In genomic region chr6:41177695-41178094, GRCh38 we compare ENCODE assay signal across 40 cellular contexts. TPM values are rescaled to one million over a fixed set of nuclear protein-coding genes. Genes with fewer than 3 reads are reported as not detected.
A peak's percentile ranks its signal among the peaks of the same experiment; 100 is the strongest.
DNase-seq lines count a peak whose midpoint lies in the region; ATAC-seq, FAIRE-seq and TF ChIP-seq lines count a peak whose summit lies in the region.
"Had no signal": no experiment of that assay in that cellular context is flagged by ENCODE, and none has a peak within 500 bp of the region (broad histone marks: within the 10 kb centered on the region; RNA-seq: fewer than 3 reads in every experiment).

No MANE protein-coding gene starts in this region.

- peak; percentile 77 for DNase-seq in OCI-M1 (lab: John Stamatoyannopoulos, UW)
- DNase-seq in K562 (ENCODE audit: extremely low read depth in 1 of 4, low spot score in 3 of 4) = no peak
- DNase-seq in activated effector memory CD4-positive, alpha-beta T cell treated with Interleukin-2 at 50 U/mL for 16 hours = no peak
- DNase-seq: 8988T; ACHN; AML-193; BE2C; C1 segment of cervical spinal cord; Caco-2; Calu3; CD4-positive, alpha-beta memory T cell; CD4-positive, alpha-beta T cell; CD4-positive, CD25-positive, alpha-beta regulatory T cell; CD8-positive, alpha-beta memory T cell; COR-L47; DMS 273 treated with DMSO at 0.1 percent for 48 hours; DMS153; DMS53; DMS79; DMS79 treated with DMSO at 0.1 percent for 48 hours; DND-41; EL had no signal

- no peak overlapping the region for H2AFZ ChIP-seq in K562 (ENCODE audit: low read depth, low read length)

- BruUV-seq in K562 (replicated peaks; lab: Mats Ljungman, UMichigan) = no TSS peak

- H3K4me1 ChIP-seq in HEK293 (ENCODE audit: control insufficient read depth, insufficient read depth, low read length) = no peaks in the 10 kb centered on the region
- peaks cover 0 to 4% of the 10 kb centered on the region in 2 experiments; a peak in 3 of 5 replicates for H3K4me1 ChIP-seq in K562 (replicated peaks in 1 of 2; ENCODE audit: control insufficient read depth in 2 of 2, insufficient read depth in 2 of 2, low read length in 2 of 2)
- no peaks in the 10 kb centered on the region for H3K4me1 ChIP-seq in gastroesophageal sphincter
- H3K4me1 ChIP-seq: A549, BE2C, Caco-2 had no signal

- no peak for FAIRE-seq in K562 (lab: Jason Lieb, UNC)
- FAIRE-seq: A204.1, A549, D721Med had no signal

- WGBS in K562 (ENCODE audit: insufficient coverage, low coverage, missing lambda C conversion rate) = 0% methylated on average over 2 of the region's 2 CpGs
- WGBS in gastroesophageal sphincter (ENCODE audit: low coverage in 1 of 2), 2 donors = 79 to 91% methylated on average over 2 of the region's 2 CpGs

- H3K79me2 ChIP-seq in K562 (ENCODE audit: control insufficient read depth, insufficient read depth, low read length) = no peaks in the 10 kb centered on the region

- H3K4me3 ChIP-seq in HEK293 (ENCODE audit: low read depth, low read length) = no peak overlapping the region
- H3K4me3 ChIP-seq in K562 = no peak overlapping the region
- no peak overlapping the region for H3K4me3 ChIP-seq in gastroesophageal sphincter
- H3K4me3 ChIP-seq: A549; BLaER1; BLaER1 treated with 17β-estradiol and CSF1 and Interleukin-3, amounts not matched to agents 10 nM and 100 nM had no signal

- in situ Hi-C loops in K562 (cut with MboI) = no loop called here

- POLR2A ChIA-PET in HEK293 (lab: Yijun Ruan, JAX) = no interaction called here
- POLR2A ChIA-PET in K562 (lab: Yijun Ruan, JAX) = interaction anchor here (0.9 kb wide), 1 partner anchor 19 kb away, joined by 3 read pairs; no protein-coding TSS in a partner anchor

- TF ChIP-seq POLR2A in K562 (conservative IDR thresholded peaks at IDR 0.05) (no peak), gastroesophageal sphincter (IDR thresholded peaks at IDR 0.05) (no peak)

- CTCF ChIA-PET in HEK293 (lab: Yijun Ruan, JAX) (interaction anchor here (1.6 kb wide), 1 partner anchor 8 kb away, joined by 5 read pairs; no protein-coding TSS in a partner anchor), K562 (lab: Yijun Ruan, JAX; ENCODE audit: low intra/inter-chr PET ratio) (no interaction called here)

- no peak overlapping the region for H3K9ac ChIP-seq in K562 (ENCODE audit: insufficient read depth in 1 of 2, low read depth in 2 of 2, low read length in 2 of 2)
- H3K9ac ChIP-seq: BLaER1; BLaER1 treated with 17β-estradiol and CSF1 and Interleukin-3, amounts not matched to agents 10 nM and 100 nM had no signal

- intact Hi-C loops in K562 (cut with micrococcal nuclease) = no loop called here

- H3K27ac ChIP-seq in HEK293 (ENCODE audit: extremely low read depth, low read depth, low read length) (no peak overlapping the region), K562 (ENCODE audit: extremely low read depth, low read depth, low read length) (no peak overlapping the region), gastroesophageal sphincter (no peak overlapping the region)
- H3K27ac ChIP-seq: 22Rv1; A549; BLaER1; BLaER1 treated with 17β-estradiol and CSF1 and Interleukin-3, amounts not matched to agents 10 nM and 100 nM; C4-2B had no signal

- no peak for TF ChIP-seq RAD21 in K562 (CRISPR knock-in tag; conservative IDR thresholded peaks at IDR 0.05 in 1 of 2, IDR thresholded peaks at IDR 0.05 in 1 of 2)

- TF ChIP-seq EP300 in K562 (IDR thresholded peaks at IDR 0.05; ENCODE audit: low read length) (peak; percentile 73; the same call in 1 of the 2 replicates), gastroesophageal sphincter (IDR thresholded peaks at IDR 0.05) (no peak)

- TF ChIP-seq CTCF in HEK293 (tag by site-specific recombination; IDR thresholded peaks at IDR 0.05) (no peak), K562 (IDR thresholded peaks at IDR 0.05 in 2 of 3, conservative IDR thresholded peaks at IDR 0.05 in 1 of 3; ENCODE audit: insufficient read depth in 2 of 3, low read depth in 1 of 3, low read length in 3 of 3) (no peak), gastroesophageal sphincter (IDR thresholded peaks at IDR 0.05) (no peak)

- no peaks in the 10 kb centered on the region; the same call in 1 of the 2 replicates for H4K20me1 ChIP-seq in K562 (replicated peaks; ENCODE audit: control insufficient read depth, insufficient read depth, low read length)
- H4K20me1 ChIP-seq: BLaER1; BLaER1 treated with 17β-estradiol and CSF1 and Interleukin-3, amounts not matched to agents 10 nM and 100 nM had no signal

- H3K9me1 ChIP-seq in K562 (ENCODE audit: control insufficient read depth, insufficient read depth, low read length) = no peaks in the 10 kb centered on the region

- ATAC-seq in K562 = no peak
- ATAC-seq in gastroesophageal sphincter = no peak
- no peak for ATAC-seq in HG02678 (IDR thresholded peaks at IDR 0.05; ENCODE audit: unreplicated experiment)
- ATAC-seq: A549; CD8-positive, alpha-beta T cell had no signal

- H3K36me3 ChIP-seq in HEK293 (ENCODE audit: control insufficient read depth in 2 of 2, insufficient read depth in 1 of 2, low read length in 2 of 2) (no peaks in the 10 kb centered on the region), K562 (ENCODE audit: control insufficient read depth, insufficient read depth, low read length) (no peaks in the 10 kb centered on the region), gastroesophageal sphincter (no peaks in the 10 kb centered on the region)
- H3K36me3 ChIP-seq: BE2C, BLaER1 had no signal

- H3K4me2 ChIP-seq in K562 (ENCODE audit: insufficient read depth, low read length) = no peak overlapping the region
- H3K4me2 ChIP-seq: A549; BLaER1; BLaER1 treated with 17β-estradiol and CSF1 and Interleukin-3, amounts not matched to agents 10 nM and 100 nM had no signal

- no peaks in the 10 kb centered on the region for H3K9me3 ChIP-seq in HEK293 (ENCODE audit: control insufficient read depth, insufficient read depth, low read depth, low read length)
- H3K9me3 ChIP-seq in K562 (replicated peaks; ENCODE audit: control insufficient read depth, insufficient read depth, low read depth, low read length) = no peaks in the 10 kb centered on the region
- H3K9me3 ChIP-seq in gastroesophageal sphincter = no peaks in the 10 kb centered on the region
- H3K9me3 ChIP-seq: A549, BE2C, BLaER1, Caco-2 had no signal

- H3K27me3 ChIP-seq in K562 (ENCODE audit: control insufficient read depth in 2 of 2, insufficient read depth in 2 of 2, low read length in 2 of 2) (peaks cover 4 to 14% of the 10 kb centered on the region in 2 experiments; a peak in 3 of 5 replicates), gastroesophageal sphincter (peaks cover 30% of the 10 kb centered on the region)
- H3K27me3 ChIP-seq: BLaER1; BLaER1 treated with 17β-estradiol and CSF1 and Interleukin-3, amounts not matched to agents 10 nM and 100 nM had no signal

RNA-seq across cellular contexts. Expression of gene TREM2, which starts 14.8 kb away (rescaled TPM):
- not detected in 2 replicates for total RNA-seq in K562 (2011; cell fraction: chromatin; rRNA removed; ENCODE audit: low replicate concordance)
- total RNA-seq in K562 (2011; cell fraction: nucleolus; rRNA removed) = not detected in 2 replicates
- total RNA-seq in K562 (2011; cell fraction: nucleoplasm; rRNA removed) = not detected in 2 replicates
- not detected in 2 replicates for total RNA-seq in K562 (2014; rRNA removed)
- not detected in 2 replicates for total RNA-seq in K562 (2014; rRNA removed; fragmentation: Illumina TruSeq; extraction: Trizol)
- total RNA-seq in K562 (2015; rRNA removed; fragmentation: Illumina TruSeq; extraction: Trizol) = not detected in 2 replicates
- not detected in 2 replicates for total RNA-seq in K562 (2021)
- polyA plus RNA-seq in K562 (2011; rRNA removed) = not detected in 2 replicates
- not detected in 2 replicates for polyA plus RNA-seq in K562 (2011; cell fraction: cytosol; rRNA removed)
- not detected in 2 replicates for polyA plus RNA-seq in K562 (2011; cell fraction: nucleus; rRNA removed)
- polyA plus RNA-seq in K562 (2012) = not detected in 2 replicates
- polyA plus RNA-seq in K562 (2014; fragmentation: Illumina TruSeq; extraction: Trizol) = not detected in 2 replicates
- polyA plus RNA-seq in K562 (2014; fragmentation: Nextera tagmentation; extraction: Ambion mirVana) = not detected
- polyA plus RNA-seq in K562 (2014; rRNA removed) = not detected in 2 replicates
- polyA minus RNA-seq in K562 (2011; rRNA and poly(A)+ RNA removed) = not detected in 2 replicates
- not detected in 2 replicates for polyA minus RNA-seq in K562 (2011; cell fraction: cytosol; rRNA and poly(A)+ RNA removed)
- not detected in 2 replicates for polyA minus RNA-seq in K562 (2011; cell fraction: nucleus; rRNA and poly(A)+ RNA removed)
- total RNA-seq in gastroesophageal sphincter = 1 to 10 TPM in 1 of 4 donors, under 1 TPM in 2, not detected in 1; 0.42 to 1.7 (median 0.54) TPM
- total RNA-seq: A172; A673; B cell; Caco-2; Calu3; CD4-positive, alpha-beta T cell; CD4-positive, CD25-positive, alpha-beta regulatory T cell; CD8-positive, alpha-beta T cell; Daoy had no signal
- polyA plus RNA-seq: A549; BJ; CD4-positive, alpha-beta memory T cell; CD4-positive, CD25-positive, alpha-beta regulatory T cell; CD8-positive, alpha-beta memory T cell had no signal

RNA-seq across cellular contexts. Expression of gene TREML2, which starts 23.3 kb away (rescaled TPM):
- total RNA-seq in K562 (2011; cell fraction: chromatin; rRNA removed; ENCODE audit: low replicate concordance) = 1.7 and 1.9 TPM in 2 replicates
- total RNA-seq in K562 (2011; cell fraction: nucleolus; rRNA removed) = 2.0 and 4.3 TPM in 2 replicates
- 3.6 and 4.0 TPM in 2 replicates for total RNA-seq in K562 (2011; cell fraction: nucleoplasm; rRNA removed)
- total RNA-seq in K562 (2014; rRNA removed) (1.8 and 2.6 TPM in 2 replicates), K562 (2014; rRNA removed; fragmentation: Illumina TruSeq; extraction: Trizol) (1.2 and 1.4 TPM in 2 replicates), K562 (2015; rRNA removed; fragmentation: Illumina TruSeq; extraction: Trizol) (0.62 and 0.64 TPM in 2 replicates), K562 (2021) (1.9 and 2.2 TPM in 2 replicates), gastroesophageal sphincter (under 1 TPM in 1 of 4 donors, not detected in 3; 0.27 TPM)
- polyA plus RNA-seq in K562 (2011; rRNA removed) (0.34 and 0.86 TPM in 2 replicates), K562 (2014; fragmentation: Illumina TruSeq; extraction: Trizol) (2.9 and 3.3 TPM in 2 replicates), K562 (2014; fragmentation: Nextera tagmentation; extraction: Ambion mirVana) (under 1 TPM; 0.20 to 0.27 TPM), K562 (2014; rRNA removed) (1.3 and 1.6 TPM in 2 replicates)
- 0.34 and 1.5 TPM in 2 replicates for polyA plus RNA-seq in K562 (2011; cell fraction: cytosol; rRNA removed)
- 0.11 and 0.46 TPM in 2 replicates for polyA plus RNA-seq in K562 (2011; cell fraction: nucleus; rRNA removed)
- polyA plus RNA-seq in K562 (2012) = 2.1 and 7.3 TPM in 2 replicates
- 0.39 and 1.2 TPM in 2 replicates for polyA minus RNA-seq in K562 (2011; rRNA and poly(A)+ RNA removed)
- polyA minus RNA-seq in K562 (2011; cell fraction: cytosol; rRNA and poly(A)+ RNA removed) = 0.76 TPM in 1 of 2 replicates, not detected in the other
- polyA minus RNA-seq in K562 (2011; cell fraction: nucleus; rRNA and poly(A)+ RNA removed) = 0.11 and 0.54 TPM in 2 replicates
- total RNA-seq: A172, A673, Caco-2, Calu3, Daoy had no signal
- polyA plus RNA-seq: A549, AG04450, BJ had no signal

RNA-seq across cellular contexts. Expression of gene TREML1, which starts 23.5 kb away (rescaled TPM):
- not detected in 2 replicates for total RNA-seq in K562 (2011; cell fraction: chromatin; rRNA removed; ENCODE audit: low replicate concordance)
- not detected in 2 replicates for total RNA-seq in K562 (2011; cell fraction: nucleolus; rRNA removed)
- not detected in 2 replicates for total RNA-seq in K562 (2011; cell fraction: nucleoplasm; rRNA removed)
- total RNA-seq in K562 (2014; rRNA removed) = not detected in 2 replicates
- total RNA-seq in K562 (2014; rRNA removed; fragmentation: Illumina TruSeq; extraction: Trizol) = not detected in 2 replicates
- not detected in 2 replicates for total RNA-seq in K562 (2015; rRNA removed; fragmentation: Illumina TruSeq; extraction: Trizol)
- not detected in 2 replicates for total RNA-seq in K562 (2021)
- not detected in 2 replicates for polyA plus RNA-seq in K562 (2011; rRNA removed)
- not detected in 2 replicates for polyA plus RNA-seq in K562 (2011; cell fraction: cytosol; rRNA removed)
- polyA plus RNA-seq in K562 (2011; cell fraction: nucleus; rRNA removed) = not detected in 2 replicates
- polyA plus RNA-seq in K562 (2012) = not detected in 2 replicates
- not detected in 2 replicates for polyA plus RNA-seq in K562 (2014; fragmentation: Illumina TruSeq; extraction: Trizol)
- polyA plus RNA-seq in K562 (2014; fragmentation: Nextera tagmentation; extraction: Ambion mirVana) = not detected
- not detected in 2 replicates for polyA plus RNA-seq in K562 (2014; rRNA removed)
- polyA minus RNA-seq in K562 (2011; rRNA and poly(A)+ RNA removed) = not detected in 2 replicates
- not detected in 2 replicates for polyA minus RNA-seq in K562 (2011; cell fraction: cytosol; rRNA and poly(A)+ RNA removed)
- polyA minus RNA-seq in K562 (2011; cell fraction: nucleus; rRNA and poly(A)+ RNA removed) = not detected in 2 replicates
- not detected for total RNA-seq in gastroesophageal sphincter
- total RNA-seq: A172; A673; B cell; Caco-2; Calu3; CD4-positive, alpha-beta memory T cell; CD4-positive, alpha-beta T cell; CD8-positive, alpha-beta memory T cell; CD8-positive, alpha-beta T cell; Daoy had no signal
- polyA plus RNA-seq: A549; AG04450; BJ; CD4-positive, alpha-beta memory T cell; CD4-positive, CD25-positive, alpha-beta regulatory T cell; CD8-positive, alpha-beta memory T cell had no signal

RNA-seq across cellular contexts. Expression of gene TREML4, which starts 50.5 kb away (rescaled TPM):
- total RNA-seq in K562 (2011; cell fraction: chromatin; rRNA removed; ENCODE audit: low replicate concordance) = not detected in 2 replicates
- total RNA-seq in K562 (2011; cell fraction: nucleolus; rRNA removed) = not detected in 2 replicates
- not detected in 2 replicates for total RNA-seq in K562 (2011; cell fraction: nucleoplasm; rRNA removed)
- total RNA-seq in K562 (2014; rRNA removed) (not detected in 2 replicates), K562 (2014; rRNA removed; fragmentation: Illumina TruSeq; extraction: Trizol) (not detected in 2 replicates), K562 (2015; rRNA removed; fragmentation: Illumina TruSeq; extraction: Trizol) (not detected in 2 replicates), K562 (2021) (not detected in 2 replicates), gastroesophageal sphincter (not detected)
- polyA plus RNA-seq in K562 (2011; rRNA removed) (not detected in 2 replicates), K562 (2014; fragmentation: Illumina TruSeq; extraction: Trizol) (not detected in 2 replicates), K562 (2014; fragmentation: Nextera tagmentation; extraction: Ambion mirVana) (not detected), K562 (2014; rRNA removed) (not detected in 2 replicates)
- not detected in 2 replicates for polyA plus RNA-seq in K562 (2011; cell fraction: cytosol; rRNA removed)
- not detected in 2 replicates for polyA plus RNA-seq in K562 (2011; cell fraction: nucleus; rRNA removed)
- polyA plus RNA-seq in K562 (2012) = not detected in 2 replicates
- not detected in 2 replicates for polyA minus RNA-seq in K562 (2011; rRNA and poly(A)+ RNA removed)
- polyA minus RNA-seq in K562 (2011; cell fraction: cytosol; rRNA and poly(A)+ RNA removed) = not detected in 2 replicates
- polyA minus RNA-seq in K562 (2011; cell fraction: nucleus; rRNA and poly(A)+ RNA removed) = not detected in 2 replicates
- total RNA-seq: A172; A673; B cell; Caco-2; Calu3; CD4-positive, alpha-beta memory T cell; CD4-positive, alpha-beta T cell; CD4-positive, CD25-positive, alpha-beta regulatory T cell; CD8-positive, alpha-beta memory T cell; CD8-positive, alpha-beta T cell; Daoy had no signal
- polyA plus RNA-seq: A549; AG04450; BJ; CD14-positive monocyte; CD4-positive, alpha-beta memory T cell; CD4-positive, CD25-positive, alpha-beta regulatory T cell; CD8-positive, alpha-beta memory T cell had no signal

Comparison
In these comparisons a context has a peak if more than half of its experiments do, and no peak if none do; other contexts are left out.
1. Of the 44 proteins assayed by ChIP-seq in both K562 and HEK293: peak only in K562: ZNF175; only in HEK293: ATF2 and ZEB2; in both: none; in neither: 41.